In genomic region chr2:234247453-234248180, GRCh38 we compare ENCODE assay signal across 18 cellular contexts.
DNase-seq lines count a peak whose midpoint lies in the region; ATAC-seq, FAIRE-seq and TF ChIP-seq lines count a peak whose summit lies in the region.
"Had no signal": no experiment of that assay in that cellular context is flagged by ENCODE, and none has a peak within 500 bp of the region (broad histone marks: within the 10 kb centered on the region; RNA-seq: fewer than 3 reads in every experiment).

No MANE protein-coding gene starts in this region.

- peaks cover 12% of the 10 kb centered on the region for H3K4me1 Mint-ChIP-seq in stimulated activated memory B cell treated with anti-CD40 and anti-IgM and Interleukin-4, amounts not matched to agents 10 μg/mL and 1 μg/mL and 100 μg/mL, for 72 hours

- no peaks in the 10 kb centered on the region for H3K9me1 ChIP-seq in keratinocyte (ENCODE audit: control insufficient read depth, extremely low read depth, insufficient read depth, low read length)

- H3K9me3 Mint-ChIP-seq in stimulated activated memory B cell treated with anti-CD40 and anti-IgM and Interleukin-4, amounts not matched to agents 10 μg/mL and 1 μg/mL and 100 μg/mL, for 72 hours, result no peaks in the 10 kb centered on the region
- H3K9me3 Mint-ChIP-seq: CD4-positive, alpha-beta memory T cell had no signal

- H3K4me1 ChIP-seq in DND-41 (ENCODE audit: insufficient read depth, low read length), result peaks cover 40% of the 10 kb centered on the region
- H3K4me1 ChIP-seq in keratinocyte (ENCODE audit: control insufficient read depth, extremely low read depth, insufficient read depth, low read length), result peaks cover 84% of the 10 kb centered on the region
- H3K4me1 ChIP-seq: BE2C had no signal

- dilution Hi-C loops in keratinocyte (cut with MboI; ENCODE audit: extremely low pct_ligation_motif_present, low sequenced_read_pairs), result no loop called here

- peaks cover 72% of the 10 kb centered on the region for H3K27me3 Mint-ChIP-seq in stimulated activated memory B cell treated with anti-CD40 and anti-IgM and Interleukin-4, amounts not matched to agents 10 μg/mL and 1 μg/mL and 100 μg/mL, for 72 hours
- H3K27me3 Mint-ChIP-seq: CD4-positive, alpha-beta memory T cell had no signal

- CTCF ChIA-PET in RWPE1 (lab: Yijun Ruan, JAX), result interaction anchor here (0.5 to 0.6 kb wide), 2 partner anchors 73 to 1138 kb away, joined by 3 to 4 read pairs; no protein-coding TSS in a partner anchor

- H3K27me3 ChIP-seq in DND-41 (ENCODE audit: insufficient read depth, low read length, poor library complexity) (no peaks in the 10 kb centered on the region), keratinocyte (ENCODE audit: control insufficient read depth, extremely low read depth, insufficient read depth, low read length) (no peaks in the 10 kb centered on the region)
- H3K27me3 ChIP-seq: BE2C had no signal

- H3K27ac ChIP-seq in DND-41 (ENCODE audit: low read length) (peak overlapping the region; percentile 54), RWPE1 (peak overlapping the region; percentile 82), keratinocyte (ENCODE audit: control insufficient read depth, insufficient read depth, low read length) (peak overlapping the region; percentile 97)
- H3K27ac ChIP-seq: C4-2B had no signal

- no peak for TF ChIP-seq POLR2A in GM12892 (IDR thresholded peaks at IDR 0.05; ENCODE audit: low read depth, low read length)

- no peak for DNase-seq in DND-41
- no peak for DNase-seq in RWPE1 (ENCODE audit: low spot score)
- no peak for DNase-seq in keratinocyte (ENCODE audit: low read depth, low spot score)
- no peak for DNase-seq in HUDEP-2 (lab: John Stamatoyannopoulos, UW; ENCODE audit: unreplicated experiment in 76 of 76)
- DNase-seq in GM12892 (ENCODE audit: insufficient read length), result no peak
- DNase-seq in islet precursor cell, result no peak
- DNase-seq in NCI-H69 (lab: John Stamatoyannopoulos, UW), result no peak
- DNase-seq: BE2C; CD4-positive, alpha-beta memory T cell; DMS153; DMS79 treated with DMSO at 0.1 percent for 48 hours; GDM1 had no signal

- no peaks in the 10 kb centered on the region for H3K9me3 ChIP-seq in DND-41 (ENCODE audit: insufficient read depth, low read length, severe bottlenecking)
- no peaks in the 10 kb centered on the region for H3K9me3 ChIP-seq in keratinocyte (ENCODE audit: control insufficient read depth, low read depth, low read length)
- H3K9me3 ChIP-seq: BE2C had no signal

- TF ChIP-seq CTCF in DND-41 (IDR thresholded peaks at IDR 0.05; ENCODE audit: borderline replicate concordance, extremely low read depth, low read length, poor library complexity, severe bottlenecking), result no peak
- no peak for TF ChIP-seq CTCF in RWPE1 (conservative IDR thresholded peaks at IDR 0.05; ENCODE audit: low read depth)
- TF ChIP-seq CTCF in keratinocyte (optimal IDR thresholded peaks at IDR 0.05 in 1 of 3, IDR thresholded peaks at IDR 0.05 in 1 of 3, conservative IDR thresholded peaks at IDR 0.05 in 1 of 3; ENCODE audit: extremely low read depth in 1 of 3, insufficient read depth in 2 of 3, low read length in 3 of 3), result no peak

- H3K4me3 ChIP-seq in DND-41 (ENCODE audit: low read depth in 1 of 2, low read length in 2 of 2) (no peak overlapping the region), keratinocyte (ENCODE audit: control insufficient read depth in 2 of 3, extremely low read depth in 1 of 3, insufficient read depth in 2 of 3, low read depth in 1 of 3, low read length in 3 of 3) (no peak overlapping the region)

- H3K4me2 ChIP-seq in DND-41 (ENCODE audit: insufficient read depth, low read length), result no peak overlapping the region
- no peak overlapping the region for H3K4me2 ChIP-seq in keratinocyte (ENCODE audit: control insufficient read depth, extremely low read depth, insufficient read depth, low read depth, low read length)

- H3K36me3 ChIP-seq in DND-41 (ENCODE audit: insufficient read depth, low read length) (no peaks in the 10 kb centered on the region), keratinocyte (ENCODE audit: control insufficient read depth in 2 of 2, extremely low read depth in 1 of 2, insufficient read depth in 2 of 2, low read length in 2 of 2) (no peaks in the 10 kb centered on the region)
- H3K36me3 ChIP-seq: BE2C had no signal

- H3K79me2 ChIP-seq in DND-41 (ENCODE audit: insufficient read depth, low read length), result no peaks in the 10 kb centered on the region
- H3K79me2 ChIP-seq in keratinocyte (ENCODE audit: control insufficient read depth, insufficient read depth, low read length), result no peaks in the 10 kb centered on the region

- no peak overlapping the region for H3K9ac ChIP-seq in DND-41 (ENCODE audit: low read depth, low read length)
- no peak overlapping the region for H3K9ac ChIP-seq in keratinocyte (ENCODE audit: control insufficient read depth, extremely low read depth, insufficient read depth, low read length)

- no peak overlapping the region for H3K4me3 Mint-ChIP-seq in stimulated activated memory B cell treated with anti-CD40 and anti-IgM and Interleukin-4, amounts not matched to agents 10 μg/mL and 1 μg/mL and 100 μg/mL, for 72 hours
- H3K4me3 Mint-ChIP-seq: CD4-positive, alpha-beta memory T cell had no signal

- POLR2A ChIA-PET in RWPE1 (lab: Yijun Ruan, JAX; ENCODE audit: low non-redundant PET), result no interaction called here

- H3K27ac Mint-ChIP-seq in stimulated activated memory B cell treated with anti-CD40 and anti-IgM and Interleukin-4, amounts not matched to agents 10 μg/mL and 1 μg/mL and 100 μg/mL, for 72 hours, result no peak overlapping the region
- H3K27ac Mint-ChIP-seq: CD4-positive, alpha-beta memory T cell had no signal

- no peaks in the 10 kb centered on the region for H3K36me3 Mint-ChIP-seq in stimulated activated memory B cell treated with anti-CD40 and anti-IgM and Interleukin-4, amounts not matched to agents 10 μg/mL and 1 μg/mL and 100 μg/mL, for 72 hours
- H3K36me3 Mint-ChIP-seq: CD4-positive, alpha-beta memory T cell had no signal

- H2AFZ ChIP-seq in DND-41 (ENCODE audit: low read depth, low read length) (no peak overlapping the region), keratinocyte (ENCODE audit: control insufficient read depth, low read length) (no peak overlapping the region)

- no peak for ATAC-seq in DND-41 (ENCODE audit: insufficient read depth, low read depth)
- ATAC-seq in stimulated activated memory B cell treated with anti-CD40 and anti-IgM and Interleukin-4, amounts not matched to agents 10 μg/mL and 1 μg/mL and 100 μg/mL, for 72 hours, result peak; percentile 20
- ATAC-seq: HCT116 had no signal

- H4K20me1 ChIP-seq in DND-41 (ENCODE audit: insufficient read depth, low read length) (no peaks in the 10 kb centered on the region), keratinocyte (ENCODE audit: control insufficient read depth, extremely low read depth, insufficient read depth, low read length) (no peaks in the 10 kb centered on the region)

- FAIRE-seq in keratinocyte (lab: Jason Lieb, UNC) (no peak), GM12892 (lab: Jason Lieb, UNC) (no peak)
- FAIRE-seq: A204.1, D721Med, HTR-8/SVneo had no signal
